In the genomic region with DNA sequence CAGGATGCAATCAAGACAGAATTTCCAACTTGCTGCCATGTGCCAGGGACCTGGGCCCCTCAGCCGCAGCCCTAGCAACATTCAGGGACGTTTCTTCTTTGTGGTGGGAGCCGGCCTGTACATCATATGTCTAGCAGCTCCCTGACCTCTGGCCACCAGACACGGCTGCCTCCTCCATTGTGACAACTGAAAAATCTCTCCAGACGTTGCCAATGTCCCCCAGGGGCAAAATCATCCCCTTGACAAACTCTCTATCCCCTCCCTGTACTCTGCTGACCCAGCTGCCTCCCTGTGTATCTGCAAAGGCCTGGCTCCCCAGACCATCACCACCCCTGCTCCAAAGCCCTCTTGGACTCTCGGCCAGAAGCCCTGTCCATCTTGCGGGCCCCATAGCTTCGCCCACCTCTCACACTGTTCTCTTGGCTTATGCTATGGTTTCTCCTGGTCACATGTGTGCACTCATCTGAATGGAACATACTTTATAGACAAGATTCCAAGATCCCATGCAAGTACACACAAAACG, we compare ENCODE assay signal across 12 cellular contexts. TPM values are rescaled to one million over a fixed set of nuclear protein-coding genes. Genes with fewer than 3 reads are reported as not detected.
A peak's percentile ranks its signal among the peaks of the same experiment; 100 is the strongest.
DNase-seq lines count a peak whose midpoint lies in the region; ATAC-seq and TF ChIP-seq lines count a peak whose summit lies in the region.
"Had no signal": no experiment of that assay in that cellular context is flagged by ENCODE, and none has a peak within 500 bp of the region (broad histone marks: within the 10 kb centered on the region; RNA-seq: fewer than 3 reads in every experiment).

No MANE protein-coding gene starts in this region.

- peaks cover 29% of the 10 kb centered on the region for H3K36me3 Mint-ChIP-seq in activated CD8-positive, alpha-beta T cell treated with anti-CD3 and anti-CD28 coated beads for 36 hours (ENCODE audit: low read depth)
- H3K36me3 Mint-ChIP-seq in activated CD8-positive, alpha-beta T cell treated with anti-CD3 and anti-CD28 coated beads, Interleukin-2, amount 10 ng/mL, durations not matched to agents 7 days and 5 days (ENCODE audit: low read depth) = peaks cover 20% of the 10 kb centered on the region
- H3K36me3 Mint-ChIP-seq in activated B cell treated with CpG ODN at 0.5 μM for 24 hours (ENCODE audit: low read depth) (peaks cover 80% of the 10 kb centered on the region), immature natural killer cell (peaks cover 4 to 14% (median 7%) of the 10 kb centered on the region in 3 donors)

- H3K9me3 ChIP-seq in stomach = no peaks in the 10 kb centered on the region

- H3K4me1 ChIP-seq in stomach = peaks cover 0 to 21% (median 7%) of the 10 kb centered on the region in 4 donors

- no peak overlapping the region for H3K27ac ChIP-seq in stomach

- H3K36me3 ChIP-seq in stomach = peaks cover 42 to 94% (median 90%) of the 10 kb centered on the region in 4 donors

- peaks cover 7% of the 10 kb centered on the region for H3K4me1 Mint-ChIP-seq in activated CD8-positive, alpha-beta T cell treated with anti-CD3 and anti-CD28 coated beads for 36 hours (ENCODE audit: low read depth)
- H3K4me1 Mint-ChIP-seq in activated CD8-positive, alpha-beta T cell treated with anti-CD3 and anti-CD28 coated beads, Interleukin-2, amount 10 ng/mL, durations not matched to agents 7 days and 5 days (ENCODE audit: low read depth) = peaks cover 28% of the 10 kb centered on the region
- H3K4me1 Mint-ChIP-seq in activated B cell treated with CpG ODN at 0.5 μM for 24 hours (peaks cover 89% of the 10 kb centered on the region), immature natural killer cell (peaks cover 34 to 56% of the 10 kb centered on the region in 2 donors)

- no peak for TF ChIP-seq EP300 in stomach (IDR thresholded peaks at IDR 0.05)

- 70 to 83% (median 75%) methylated on average over 9 of the region's 9 CpGs for WGBS in stomach, 5 donors

- no peak overlapping the region for H3K4me3 ChIP-seq in stomach

- no peaks in the 10 kb centered on the region for H3K27me3 Mint-ChIP-seq in activated CD8-positive, alpha-beta T cell treated with anti-CD3 and anti-CD28 coated beads for 36 hours
- no peaks in the 10 kb centered on the region for H3K27me3 Mint-ChIP-seq in activated CD8-positive, alpha-beta T cell treated with anti-CD3 and anti-CD28 coated beads, Interleukin-2, amount 10 ng/mL, durations not matched to agents 7 days and 5 days (ENCODE audit: low read depth)
- H3K27me3 Mint-ChIP-seq in activated B cell treated with CpG ODN at 0.5 μM for 24 hours = no peaks in the 10 kb centered on the region
- peaks cover 0 to 2% (median 0%) of the 10 kb centered on the region in 3 donors for H3K27me3 Mint-ChIP-seq in immature natural killer cell (ENCODE audit: low read depth in 3 of 3)
- H3K27me3 Mint-ChIP-seq: activated CD4-positive, alpha-beta T cell treated with anti-CD3 and anti-CD28 coated beads, Interleukin-2, amount 10 ng/mL, durations not matched to agents 24 days and 14 days had no signal

- no peaks in the 10 kb centered on the region for H3K9me3 Mint-ChIP-seq in activated CD8-positive, alpha-beta T cell treated with anti-CD3 and anti-CD28 coated beads for 36 hours
- no peaks in the 10 kb centered on the region for H3K9me3 Mint-ChIP-seq in activated CD8-positive, alpha-beta T cell treated with anti-CD3 and anti-CD28 coated beads, Interleukin-2, amount 10 ng/mL, durations not matched to agents 7 days and 5 days (ENCODE audit: insufficient read depth)
- H3K9me3 Mint-ChIP-seq in activated B cell treated with CpG ODN at 0.5 μM for 24 hours = no peaks in the 10 kb centered on the region
- H3K9me3 Mint-ChIP-seq in immature natural killer cell = no peaks in the 10 kb centered on the region
- H3K9me3 Mint-ChIP-seq: activated CD4-positive, alpha-beta T cell treated with anti-CD3 and anti-CD28 coated beads, Interleukin-2, amount 10 ng/mL, durations not matched to agents 24 days and 14 days had no signal

- ATAC-seq in activated CD8-positive, alpha-beta T cell treated with anti-CD3 and anti-CD28 coated beads for 36 hours = no peak
- no peak for ATAC-seq in activated CD8-positive, alpha-beta T cell treated with anti-CD3 and anti-CD28 coated beads, Interleukin-2, amount 10 ng/mL, durations not matched to agents 7 days and 5 days
- no peak for ATAC-seq in activated B cell treated with CpG ODN at 0.5 μM for 24 hours (ENCODE audit: low read depth)
- ATAC-seq in HG02852 (IDR thresholded peaks at IDR 0.05; ENCODE audit: unreplicated experiment) = no peak

- no peak overlapping the region for H3K4me3 Mint-ChIP-seq in activated CD8-positive, alpha-beta T cell treated with anti-CD3 and anti-CD28 coated beads for 36 hours
- H3K4me3 Mint-ChIP-seq in activated CD8-positive, alpha-beta T cell treated with anti-CD3 and anti-CD28 coated beads, Interleukin-2, amount 10 ng/mL, durations not matched to agents 7 days and 5 days = no peak overlapping the region
- H3K4me3 Mint-ChIP-seq in activated B cell treated with CpG ODN at 0.5 μM for 24 hours (no peak overlapping the region), immature natural killer cell (no peak overlapping the region)
- H3K4me3 Mint-ChIP-seq: activated CD4-positive, alpha-beta T cell treated with anti-CD3 and anti-CD28 coated beads, Interleukin-2, amount 10 ng/mL, durations not matched to agents 24 days and 14 days had no signal

- intact Hi-C loops in activated CD8-positive, alpha-beta T cell treated with anti-CD3 and anti-CD28 coated beads for 36 hours (cut with micrococcal nuclease) = no loop called here
- intact Hi-C loops in activated B cell treated with CpG ODN at 0.5 μM for 24 hours (cut with micrococcal nuclease) (no loop called here), stomach (cut with DNase I; ENCODE audit: low total_unique reads) (no loop called here)

- DNase-seq in activated CD8-positive, alpha-beta T cell treated with anti-CD3 and anti-CD28 coated beads for 36 hours = no peak
- DNase-seq in activated CD8-positive, alpha-beta T cell treated with anti-CD3 and anti-CD28 coated beads, Interleukin-2, amount 10 ng/mL, durations not matched to agents 7 days and 5 days = no peak
- no peak for DNase-seq in activated B cell treated with CpG ODN at 0.5 μM for 24 hours
- DNase-seq in immature natural killer cell = no peak
- peak; percentile 17 for DNase-seq in stomach
- no peak for DNase-seq in inferior parietal cortex (ENCODE audit: extremely low spot score)
- DNase-seq in NCI-H2196 treated with DMSO at 0.1 percent for 48 hours (lab: John Stamatoyannopoulos, UW; ENCODE audit: unreplicated experiment) = no peak
- DNase-seq: activated CD4-positive, alpha-beta T cell treated with anti-CD3 and anti-CD28 coated beads, Interleukin-2, amount 10 ng/mL, durations not matched to agents 24 days and 14 days; kidney; NCI-H1694 treated with DMSO at 0.1 percent for 48 hours; RPMI8226 had no signal

- no peak for TF ChIP-seq POLR2A in stomach (IDR thresholded peaks at IDR 0.05)

- CTCF ChIA-PET in activated CD8-positive, alpha-beta T cell treated with anti-CD3 and anti-CD28 coated beads for 36 hours (lab: Charles Lee) = interaction anchor here (0.9 kb wide), 1 partner anchor 67 kb away, joined by 3 read pairs; no protein-coding TSS in a partner anchor
- CTCF ChIA-PET in activated CD8-positive, alpha-beta T cell treated with anti-CD3 and anti-CD28 coated beads, Interleukin-2, amount 10 ng/mL, durations not matched to agents 7 days and 5 days (lab: Charles Lee) = interaction anchor here (1.0 kb wide), 1 partner anchor 67 kb away, joined by 3 read pairs; no protein-coding TSS in a partner anchor
- CTCF ChIA-PET in activated B cell treated with CpG ODN at 0.5 μM for 24 hours (lab: Charles Lee) = interaction anchor here (1.6 kb wide), 1 partner anchor 65 kb away, joined by 4 read pairs; no protein-coding TSS in a partner anchor

- POLR2A ChIA-PET in activated CD8-positive, alpha-beta T cell treated with anti-CD3 and anti-CD28 coated beads for 36 hours (lab: Charles Lee) = no interaction called here
- POLR2A ChIA-PET in activated CD8-positive, alpha-beta T cell treated with anti-CD3 and anti-CD28 coated beads, Interleukin-2, amount 10 ng/mL, durations not matched to agents 7 days and 5 days (lab: Charles Lee) = no interaction called here
- POLR2A ChIA-PET in activated B cell treated with CpG ODN at 0.5 μM for 24 hours (lab: Charles Lee) = no interaction called here

- no peak for TF ChIP-seq CTCF in activated CD8-positive, alpha-beta T cell treated with anti-CD3 and anti-CD28 coated beads for 36 hours (IDR thresholded peaks at IDR 0.05)
- TF ChIP-seq CTCF in activated B cell treated with CpG ODN at 0.5 μM for 24 hours (IDR thresholded peaks at IDR 0.05) (no peak), stomach (IDR thresholded peaks at IDR 0.05) (no peak)

- H3K27ac Mint-ChIP-seq in activated CD8-positive, alpha-beta T cell treated with anti-CD3 and anti-CD28 coated beads for 36 hours = peak overlapping the region; percentile 2
- no peak overlapping the region for H3K27ac Mint-ChIP-seq in activated CD8-positive, alpha-beta T cell treated with anti-CD3 and anti-CD28 coated beads, Interleukin-2, amount 10 ng/mL, durations not matched to agents 7 days and 5 days
- H3K27ac Mint-ChIP-seq in activated B cell treated with CpG ODN at 0.5 μM for 24 hours (peak overlapping the region; percentile 26), immature natural killer cell (peak overlapping the region in 5 of 6 donors; percentile 17 to 72 (median 46))
- H3K27ac Mint-ChIP-seq: activated CD4-positive, alpha-beta T cell treated with anti-CD3 and anti-CD28 coated beads, Interleukin-2, amount 10 ng/mL, durations not matched to agents 24 days and 14 days had no signal

- no peaks in the 10 kb centered on the region for H3K27me3 ChIP-seq in stomach

RNA-seq across cellular contexts. Expression of a gene that starts 40.8 kb away (rescaled TPM):
- total RNA-seq in activated CD8-positive, alpha-beta T cell treated with anti-CD3 and anti-CD28 coated beads for 36 hours = 10 to 100 TPM; 14.2 to 16.8 TPM
- total RNA-seq in activated CD8-positive, alpha-beta T cell treated with anti-CD3 and anti-CD28 coated beads, Interleukin-2, amount 10 ng/mL, durations not matched to agents 7 days and 5 days = 10 to 100 TPM; 31.9 to 32.5 TPM
- total RNA-seq in activated B cell treated with CpG ODN at 0.5 μM for 24 hours = 19.5 and 22.5 TPM in 2 replicates
- 10 to 100 TPM in 1 of 3 donors, 1 to 10 TPM in 2; 5.8 to 26.8 (median 8.0) TPM for polyA plus RNA-seq in immature natural killer cell
- total RNA-seq in stomach = 10 to 100 TPM in 4 of 5 donors, 1 to 10 TPM in 1; 6.4 to 32.6 (median 20.4) TPM
- polyA plus RNA-seq in stomach = 10 to 100 TPM in 1 of 3 donors, 1 to 10 TPM in 2; 5.9 to 15.8 (median 6.3) TPM

RNA-seq across cellular contexts. Expression of a gene that starts 53.9 kb away (rescaled TPM):
- 10 to 100 TPM; 12.5 to 15.8 TPM for total RNA-seq in activated CD8-positive, alpha-beta T cell treated with anti-CD3 and anti-CD28 coated beads for 36 hours
- total RNA-seq in activated CD8-positive, alpha-beta T cell treated with anti-CD3 and anti-CD28 coated beads, Interleukin-2, amount 10 ng/mL, durations not matched to agents 7 days and 5 days = 1 to 10 TPM; 8.7 to 9.7 TPM
- total RNA-seq in activated B cell treated with CpG ODN at 0.5 μM for 24 hours (9.7 and 9.8 TPM in 2 replicates), stomach (10 to 100 TPM in 4 of 5 donors, 1 to 10 TPM in 1; 1.4 to 14.6 (median 11.6) TPM)
- polyA plus RNA-seq in immature natural killer cell (1 to 10 TPM; 2.6 to 5.4 (median 3.2) TPM), stomach (10 to 100 TPM in 1 of 3 donors, 1 to 10 TPM in 2; 2.7 to 17.1 (median 6.0) TPM)
